Comparison of ENCODE assay signal across 8 cellular contexts in the genomic region with DNA sequence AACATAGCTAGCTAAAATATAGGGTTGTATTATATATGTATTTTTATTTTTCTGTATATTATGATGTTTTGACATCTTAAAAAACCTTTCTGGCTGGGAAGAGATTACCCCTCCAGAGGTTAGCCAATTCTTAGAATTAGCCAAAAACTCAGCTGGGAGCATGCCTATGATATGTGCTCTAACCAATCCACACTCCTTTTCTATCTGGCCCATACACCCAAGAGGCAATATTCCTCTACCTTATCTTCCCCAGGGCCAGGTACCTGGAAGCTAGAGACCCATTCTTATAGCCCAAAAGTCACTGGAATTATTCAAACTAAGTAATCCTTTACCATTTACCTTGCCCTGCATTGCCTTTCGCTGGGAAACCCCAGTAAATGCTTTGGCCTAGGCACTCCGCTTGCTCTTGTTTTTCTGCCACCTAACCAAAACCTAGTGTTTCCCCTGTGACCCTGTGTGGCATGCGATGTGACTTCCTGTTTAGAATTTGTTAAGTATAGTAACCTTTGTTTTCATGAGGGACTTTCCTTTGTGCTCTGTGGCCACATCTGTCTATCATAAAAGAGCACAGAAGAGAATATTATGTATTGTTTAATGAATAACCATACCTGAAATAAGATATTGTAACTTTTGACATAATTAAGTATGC. TPM values are rescaled to one million over a fixed set of nuclear protein-coding genes. Genes with fewer than 3 reads are reported as not detected.
DNase-seq lines count a peak whose midpoint lies in the region; ATAC-seq and TF ChIP-seq lines count a peak whose summit lies in the region.

No MANE protein-coding gene starts in this region.

- peak overlapping the region; percentile 83 to 91 for H3K27ac Mint-ChIP-seq in activated naive CD4-positive, alpha-beta T cell treated with anti-CD3 and anti-CD28 coated beads, Interleukin-2, amount 50 U/mL, for 72 hours

- peaks cover 0 to 7% of the 10 kb centered on the region in 2 donors for H3K36me3 Mint-ChIP-seq in activated naive CD4-positive, alpha-beta T cell treated with anti-CD3 and anti-CD28 coated beads, Interleukin-2, amount 50 U/mL, for 72 hours

- intact Hi-C loops in dorsolateral prefrontal cortex (cut with DNase I): no loop called here

- TF ChIP-seq CTCF in dorsolateral prefrontal cortex (IDR thresholded peaks at IDR 0.05 in 54 of 56, conservative IDR thresholded peaks at IDR 0.05 in 2 of 56; ENCODE audit: low read depth in 1 of 56, partially characterized antibody in 56 of 56): no peak

- H3K27me3 ChIP-seq in dorsolateral prefrontal cortex: no peaks in the 10 kb centered on the region

- H3K9me3 Mint-ChIP-seq in activated naive CD4-positive, alpha-beta T cell treated with anti-CD3 and anti-CD28 coated beads, Interleukin-2, amount 50 U/mL, for 72 hours: no peaks in the 10 kb centered on the region

- peak; percentile 43 for DNase-seq in NAMALWA (ENCODE audit: low spot score)
- peak in 1 of 2 donors; percentile 19 for DNase-seq in activated naive CD4-positive, alpha-beta T cell treated with anti-CD3 and anti-CD28 coated beads, Interleukin-2, amount 50 U/mL, for 72 hours (ENCODE audit: low spot score in 2 of 2)
- peak; percentile 38 for DNase-seq in stimulated activated naive CD8-positive, alpha-beta T cell treated with anti-CD3 and anti-CD28 coated beads, Interleukin-15, Interleukin-2, amounts not matched to agents 100 U/mL and 50 U/mL, for 24 hours
- DNase-seq in dorsolateral prefrontal cortex: no peak
- DNase-seq in NCI-H446 (lab: John Stamatoyannopoulos, UW): no peak
- no peak for DNase-seq in midbrain (lab: John Stamatoyannopoulos, UW)

- H3K4me3 ChIP-seq in GM08714 (ENCODE audit: low read length) (peak overlapping the region; percentile 23; the same call in 1 of the 2 replicates), dorsolateral prefrontal cortex (no peak overlapping the region)

- ATAC-seq in GM21619 (IDR thresholded peaks at IDR 0.05; ENCODE audit: unreplicated experiment): peak; percentile 98
- peak; percentile 86 to 87 for ATAC-seq in activated naive CD4-positive, alpha-beta T cell treated with anti-CD3 and anti-CD28 coated beads, Interleukin-2, amount 50 U/mL, for 72 hours
- peak; percentile 97 for ATAC-seq in stimulated activated naive CD8-positive, alpha-beta T cell treated with anti-CD3 and anti-CD28 coated beads, Interleukin-15, Interleukin-2, amounts not matched to agents 100 U/mL and 50 U/mL, for 24 hours

- H3K27ac ChIP-seq in dorsolateral prefrontal cortex: no peak overlapping the region

RNA-seq across cellular contexts. Expression of gene CSNK1G3, which starts 37.4 kb away (rescaled TPM):
- total RNA-seq in activated naive CD4-positive, alpha-beta T cell treated with anti-CD3 and anti-CD28 coated beads, Interleukin-2, amount 50 U/mL, for 72 hours: 10 to 100 TPM; 23.7 to 46.9 TPM
- total RNA-seq in dorsolateral prefrontal cortex: 10 to 100 TPM; 34.3 to 70.8 (median 53.0) TPM

Comparison
In these comparisons a context has a peak if more than half of its experiments do, and no peak if none do; other contexts are left out.
1. DNase-seq: peak in NAMALWA (single experiment) and stimulated activated naive CD8-positive, alpha-beta T cell treated with anti-CD3 and anti-CD28 coated beads, Interleukin-15, Interleukin-2, amounts not matched to agents 100 U/mL and 50 U/mL, for 24 hours (single experiment); none in dorsolateral prefrontal cortex (0 of 10), NCI-H446 (0 of 2) and midbrain (single experiment).
2. Peak in every context shown above with its lines, with median percentiles within 50 percentile points of each other: ATAC-seq.